In the genomic region with DNA sequence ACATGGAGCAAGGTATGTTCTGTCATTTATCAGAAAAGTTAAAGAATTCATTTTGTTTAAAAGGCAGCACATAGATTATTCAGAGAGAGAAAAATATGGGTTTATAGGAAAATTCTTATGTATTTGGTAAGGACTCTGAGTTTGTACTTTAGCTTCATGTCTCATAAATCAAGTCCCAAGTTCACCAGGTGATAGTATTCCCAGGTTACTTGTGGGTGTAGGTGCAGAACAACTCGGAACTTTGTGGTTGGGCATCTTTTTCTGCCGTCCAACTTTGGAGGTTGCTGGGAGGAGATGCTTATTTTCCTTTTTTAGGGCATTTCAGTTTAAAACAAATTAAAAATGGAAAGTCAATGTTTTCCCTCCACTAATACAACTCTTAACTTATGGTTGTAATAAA, we compare ENCODE assay signal across 1 cellular context.
TF ChIP-seq lines count a peak whose summit lies in the region.

No MANE protein-coding gene starts in this region.

TF ChIP-seq in GM23338, 12 proteins besides CTCF, POLR2A, EP300 and RAD21 (continued from another document):
- TF ChIP-seq, protein P1, sequence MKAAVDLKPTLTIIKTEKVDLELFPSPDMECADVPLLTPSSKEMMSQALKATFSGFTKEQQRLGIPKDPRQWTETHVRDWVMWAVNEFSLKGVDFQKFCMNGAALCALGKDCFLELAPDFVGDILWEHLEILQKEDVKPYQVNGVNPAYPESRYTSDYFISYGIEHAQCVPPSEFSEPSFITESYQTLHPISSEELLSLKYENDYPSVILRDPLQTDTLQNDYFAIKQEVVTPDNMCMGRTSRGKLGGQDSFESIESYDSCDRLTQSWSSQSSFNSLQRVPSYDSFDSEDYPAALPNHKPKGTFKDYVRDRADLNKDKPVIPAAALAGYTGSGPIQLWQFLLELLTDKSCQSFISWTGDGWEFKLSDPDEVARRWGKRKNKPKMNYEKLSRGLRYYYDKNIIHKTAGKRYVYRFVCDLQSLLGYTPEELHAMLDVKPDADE (IDR thresholded peaks at IDR 0.05), result no peak
- TF ChIP-seq EZH2 (IDR thresholded peaks at IDR 0.05; ENCODE audit: low read depth, unreplicated experiment) (no peak), JUNB (IDR thresholded peaks at IDR 0.05; ENCODE audit: unreplicated experiment) (no peak), ZNF331 (CRISPR knock-in tag; IDR thresholded peaks at IDR 0.05; ENCODE audit: low read depth) (no peak)
- TF ChIP-seq, protein P2, sequence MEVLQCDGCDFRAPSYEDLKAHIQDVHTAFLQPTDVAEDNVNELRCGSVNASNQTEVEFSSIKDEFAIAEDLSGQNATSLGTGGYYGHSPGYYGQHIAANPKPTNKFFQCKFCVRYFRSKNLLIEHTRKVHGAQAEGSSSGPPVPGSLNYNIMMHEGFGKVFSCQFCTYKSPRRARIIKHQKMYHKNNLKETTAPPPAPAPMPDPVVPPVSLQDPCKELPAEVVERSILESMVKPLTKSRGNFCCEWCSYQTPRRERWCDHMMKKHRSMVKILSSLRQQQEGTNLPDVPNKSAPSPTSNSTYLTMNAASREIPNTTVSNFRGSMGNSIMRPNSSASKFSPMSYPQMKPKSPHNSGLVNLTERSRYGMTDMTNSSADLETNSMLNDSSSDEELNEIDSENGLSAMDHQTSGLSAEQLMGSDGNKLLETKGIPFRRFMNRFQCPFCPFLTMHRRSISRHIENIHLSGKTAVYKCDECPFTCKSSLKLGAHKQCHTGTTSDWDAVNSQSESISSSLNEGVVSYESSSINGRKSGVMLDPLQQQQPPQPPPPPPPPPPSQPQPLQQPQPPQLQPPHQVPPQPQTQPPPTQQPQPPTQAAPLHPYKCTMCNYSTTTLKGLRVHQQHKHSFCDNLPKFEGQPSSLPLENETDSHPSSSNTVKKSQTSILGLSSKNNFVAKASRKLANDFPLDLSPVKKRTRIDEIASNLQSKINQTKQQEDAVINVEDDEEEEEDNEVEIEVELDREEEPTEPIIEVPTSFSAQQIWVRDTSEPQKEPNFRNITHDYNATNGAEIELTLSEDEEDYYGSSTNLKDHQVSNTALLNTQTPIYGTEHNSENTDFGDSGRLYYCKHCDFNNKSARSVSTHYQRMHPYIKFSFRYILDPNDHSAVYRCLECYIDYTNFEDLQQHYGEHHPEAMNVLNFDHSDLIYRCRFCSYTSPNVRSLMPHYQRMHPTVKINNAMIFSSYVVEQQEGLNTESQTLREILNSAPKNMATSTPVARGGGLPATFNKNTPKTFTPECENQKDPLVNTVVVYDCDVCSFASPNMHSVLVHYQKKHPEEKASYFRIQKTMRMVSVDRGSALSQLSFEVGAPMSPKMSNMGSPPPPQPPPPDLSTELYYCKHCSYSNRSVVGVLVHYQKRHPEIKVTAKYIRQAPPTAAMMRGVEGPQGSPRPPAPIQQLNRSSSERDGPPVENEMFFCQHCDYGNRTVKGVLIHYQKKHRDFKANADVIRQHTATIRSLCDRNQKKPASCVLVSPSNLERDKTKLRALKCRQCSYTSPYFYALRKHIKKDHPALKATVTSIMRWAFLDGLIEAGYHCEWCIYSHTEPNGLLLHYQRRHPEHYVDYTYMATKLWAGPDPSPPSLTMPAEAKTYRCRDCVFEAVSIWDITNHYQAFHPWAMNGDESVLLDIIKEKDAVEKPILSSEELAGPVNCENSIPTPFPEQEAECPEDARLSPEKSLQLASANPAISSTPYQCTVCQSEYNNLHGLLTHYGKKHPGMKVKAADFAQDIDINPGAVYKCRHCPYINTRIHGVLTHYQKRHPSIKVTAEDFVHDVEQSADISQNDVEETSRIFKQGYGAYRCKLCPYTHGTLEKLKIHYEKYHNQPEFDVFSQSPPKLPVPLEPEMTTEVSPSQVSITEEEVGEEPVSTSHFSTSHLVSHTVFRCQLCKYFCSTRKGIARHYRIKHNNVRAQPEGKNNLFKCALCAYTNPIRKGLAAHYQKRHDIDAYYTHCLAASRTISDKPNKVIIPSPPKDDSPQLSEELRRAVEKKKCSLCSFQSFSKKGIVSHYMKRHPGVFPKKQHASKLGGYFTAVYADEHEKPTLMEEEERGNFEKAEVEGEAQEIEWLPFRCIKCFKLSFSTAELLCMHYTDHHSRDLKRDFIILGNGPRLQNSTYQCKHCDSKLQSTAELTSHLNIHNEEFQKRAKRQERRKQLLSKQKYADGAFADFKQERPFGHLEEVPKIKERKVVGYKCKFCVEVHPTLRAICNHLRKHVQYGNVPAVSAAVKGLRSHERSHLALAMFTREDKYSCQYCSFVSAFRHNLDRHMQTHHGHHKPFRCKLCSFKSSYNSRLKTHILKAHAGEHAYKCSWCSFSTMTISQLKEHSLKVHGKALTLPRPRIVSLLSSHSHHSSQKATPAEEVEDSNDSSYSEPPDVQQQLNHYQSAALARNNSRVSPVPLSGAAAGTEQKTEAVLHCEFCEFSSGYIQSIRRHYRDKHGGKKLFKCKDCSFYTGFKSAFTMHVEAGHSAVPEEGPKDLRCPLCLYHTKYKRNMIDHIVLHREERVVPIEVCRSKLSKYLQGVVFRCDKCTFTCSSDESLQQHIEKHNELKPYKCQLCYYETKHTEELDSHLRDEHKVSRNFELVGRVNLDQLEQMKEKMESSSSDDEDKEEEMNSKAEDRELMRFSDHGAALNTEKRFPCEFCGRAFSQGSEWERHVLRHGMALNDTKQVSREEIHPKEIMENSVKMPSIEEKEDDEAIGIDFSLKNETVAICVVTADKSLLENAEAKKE (CRISPR knock-in tag; IDR thresholded peaks at IDR 0.05), result no peak
